In the genomic region with DNA sequence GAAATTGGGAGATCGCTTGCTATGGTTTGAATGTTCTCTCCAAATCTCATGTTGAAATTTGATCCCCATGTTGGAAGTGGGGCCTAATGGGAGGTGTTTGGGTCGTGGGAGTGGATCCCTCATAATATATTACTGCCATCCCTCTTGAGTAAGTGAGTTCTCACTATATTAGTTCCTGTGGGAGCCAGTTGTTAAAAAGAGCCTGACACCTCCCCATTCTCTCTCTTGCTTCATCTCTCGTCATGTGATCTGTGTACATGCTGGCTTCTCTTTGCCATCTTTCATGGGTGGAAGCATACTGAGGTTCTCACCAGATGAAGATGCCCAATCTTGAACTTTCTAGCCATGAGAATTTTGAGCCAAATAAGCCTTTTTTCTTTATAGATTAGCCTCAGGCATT, we compare ENCODE assay signal across 16 cellular contexts. TPM values are rescaled to one million over a fixed set of nuclear protein-coding genes. Genes with fewer than 3 reads are reported as not detected.
"Had no signal": no experiment of that assay in that cellular context is flagged by ENCODE, and none has a peak within 500 bp of the region (broad histone marks: within the 10 kb centered on the region; RNA-seq: fewer than 3 reads in every experiment).

No MANE protein-coding gene starts in this region.

- H3K27ac ChIP-seq: dorsolateral prefrontal cortex, heart left ventricle, lower lobe of right lung, pancreas, stomach, testis had no signal

- ATAC-seq: heart left ventricle, lower lobe of right lung, pancreas, sciatic nerve had no signal

- H3K9me3 ChIP-seq: lower lobe of right lung, pancreas, stomach, testis had no signal

- H3K27ac Mint-ChIP-seq: activated CD4-positive, alpha-beta T cell treated with anti-CD3 and anti-CD28 coated beads, Interleukin-2, amount 10 ng/mL, durations not matched to agents 24 days and 14 days; activated T-helper 1 cell treated with anti-CD3 and anti-CD28 coated beads, Interleukin-12 subunit alpha, Interleukin-12 subunit beta, Interleukin-2, Interleukin-4 antibody, amounts not matched to agents 30 ng/mL and 10 ng/mL and 1 ng/mL, durations not matched to agents 14 hours and 24 hours and 36 hours; endodermal cell had no signal

- H3K27me3 ChIP-seq: dorsolateral prefrontal cortex, heart left ventricle, pancreas, stomach, testis had no signal

- H3K9me3 Mint-ChIP-seq: activated CD4-positive, alpha-beta T cell treated with anti-CD3 and anti-CD28 coated beads, Interleukin-2, amount 10 ng/mL, durations not matched to agents 24 days and 14 days; endodermal cell had no signal

- H3K36me3 ChIP-seq: heart left ventricle, lower lobe of right lung, pancreas had no signal

- H3K4me3 ChIP-seq: dorsolateral prefrontal cortex, heart left ventricle, lower lobe of right lung, pancreas, stomach, testis had no signal

- FAIRE-seq: astrocyte, frontal cortex, pancreas, urothelium cell line had no signal

- H3K4me3 Mint-ChIP-seq: activated CD4-positive, alpha-beta T cell treated with anti-CD3 and anti-CD28 coated beads, Interleukin-2, amount 10 ng/mL, durations not matched to agents 24 days and 14 days; activated T-helper 1 cell treated with anti-CD3 and anti-CD28 coated beads, Interleukin-12 subunit alpha, Interleukin-12 subunit beta, Interleukin-2, Interleukin-4 antibody, amounts not matched to agents 30 ng/mL and 10 ng/mL and 1 ng/mL, durations not matched to agents 14 hours and 24 hours and 36 hours; endodermal cell had no signal

- DNase-seq: activated CD4-positive, alpha-beta T cell treated with anti-CD3 and anti-CD28 coated beads, Interleukin-2, amount 10 ng/mL, durations not matched to agents 24 days and 14 days; activated CD4-positive, CD25-positive, alpha-beta regulatory T cell; dorsolateral prefrontal cortex; endodermal cell; heart left ventricle; lower lobe of right lung; pancreas; stimulated activated CD4-positive, alpha-beta T cell treated with anti-CD3 and anti-CD28 coated beads, Interleukin-1b, Interleukin-23, amount 100 ng/mL, for 48 hours; stomach; testis had no signal

- H3K27me3 Mint-ChIP-seq: activated CD4-positive, alpha-beta T cell treated with anti-CD3 and anti-CD28 coated beads, Interleukin-2, amount 10 ng/mL, durations not matched to agents 24 days and 14 days had no signal

RNA-seq across cellular contexts. Expression of gene IL20RB, which starts 43.0 kb away (rescaled TPM):
- total RNA-seq: epithelial cell of proximal tubule had no signal
